ENCODE assay signal across 18 cellular contexts in genomic region chr3:191070201-191070600, GRCh38.
DNase-seq lines count a peak whose midpoint lies in the region; ATAC-seq and TF ChIP-seq lines count a peak whose summit lies in the region.
"Had no signal": no experiment of that assay in that cellular context is flagged by ENCODE, and none has a peak within 500 bp of the region (broad histone marks: within the 10 kb centered on the region; RNA-seq: fewer than 3 reads in every experiment).

No MANE protein-coding gene starts in this region.

- in situ Hi-C loops in Caki2 (cut with HindIII; ENCODE audit: low pct_unique_long_range_greater_than_20kb, low sequenced_read_pairs): no loop called here

- no peak overlapping the region for H3K4me3 Mint-ChIP-seq in T-helper 2 cell treated with Interferon-gamma antibody and Interleukin-4, amounts not matched to agents 5 μg/mL and 100 μg/mL, for 36 hours
- H3K4me3 Mint-ChIP-seq: activated CD8-positive, alpha-beta T cell treated with anti-CD3 and anti-CD28 coated beads, Interleukin-2, amount 10 ng/mL, durations not matched to agents 7 days and 5 days; central memory CD8-positive, alpha-beta T cell had no signal

- H3K36me3 ChIP-seq in OCI-LY7 (ENCODE audit: insufficient read depth, low read length) (no peaks in the 10 kb centered on the region), psoas muscle (ENCODE audit: insufficient read depth in 1 of 2, low read depth in 1 of 2) (no peaks in the 10 kb centered on the region)
- H3K36me3 ChIP-seq: SJCRH30 had no signal

- H3K4me3 ChIP-seq in OCI-LY7 (ENCODE audit: low read depth, low read length, poor library complexity, severe bottlenecking): no peak overlapping the region
- no peak overlapping the region for H3K4me3 ChIP-seq in cardiac fibroblast (replicated peaks in 1 of 2; ENCODE audit: low read depth in 2 of 2, low read length in 2 of 2)
- no peak overlapping the region for H3K4me3 ChIP-seq in psoas muscle
- H3K4me3 ChIP-seq: SJCRH30 had no signal

- H3K79me2 ChIP-seq in OCI-LY7 (ENCODE audit: insufficient read depth, low read depth, low read length): no peaks in the 10 kb centered on the region

- no peaks in the 10 kb centered on the region for H3K27me3 Mint-ChIP-seq in T-helper 2 cell treated with Interferon-gamma antibody and Interleukin-4, amounts not matched to agents 5 μg/mL and 100 μg/mL, for 36 hours (ENCODE audit: low read depth)
- H3K27me3 Mint-ChIP-seq: central memory CD8-positive, alpha-beta T cell had no signal

- H3K4me1 Mint-ChIP-seq in T-helper 2 cell treated with Interferon-gamma antibody and Interleukin-4, amounts not matched to agents 5 μg/mL and 100 μg/mL, for 36 hours (ENCODE audit: low read depth): no peaks in the 10 kb centered on the region
- H3K4me1 Mint-ChIP-seq: central memory CD8-positive, alpha-beta T cell had no signal

- peaks cover 3% of the 10 kb centered on the region for H3K4me1 ChIP-seq in OCI-LY7 (ENCODE audit: insufficient read depth, low read length, poor library complexity, severe bottlenecking)
- no peaks in the 10 kb centered on the region for H3K4me1 ChIP-seq in psoas muscle
- H3K4me1 ChIP-seq: SJCRH30 had no signal

- no peaks in the 10 kb centered on the region for H3K9me2 ChIP-seq in OCI-LY7 (ENCODE audit: insufficient read depth, low read length)

- H4K20me1 ChIP-seq in OCI-LY7 (ENCODE audit: insufficient read depth, low read length): no peaks in the 10 kb centered on the region

- H3K9me3 Mint-ChIP-seq in T-helper 2 cell treated with Interferon-gamma antibody and Interleukin-4, amounts not matched to agents 5 μg/mL and 100 μg/mL, for 36 hours: no peaks in the 10 kb centered on the region

- no peaks in the 10 kb centered on the region for H3K27me3 ChIP-seq in psoas muscle (ENCODE audit: insufficient read depth in 3 of 3, low read length in 2 of 3)
- H3K27me3 ChIP-seq: SJCRH30 had no signal

- H3K27ac ChIP-seq in OCI-LY7 (ENCODE audit: low read depth, low read length, poor library complexity, severe bottlenecking): no peak overlapping the region
- no peak overlapping the region for H3K27ac ChIP-seq in psoas muscle
- H3K27ac ChIP-seq: C4-2B, SJCRH30 had no signal

- intact Hi-C loops in OCI-LY7 (cut with micrococcal nuclease; ENCODE audit: unreplicated experiment): no loop called here
- intact Hi-C loops in psoas muscle (cut with DNase I): no loop called here

- H3K9me3 ChIP-seq in OCI-LY7 (ENCODE audit: low read length) (no peaks in the 10 kb centered on the region), psoas muscle (no peaks in the 10 kb centered on the region)
- H3K9me3 ChIP-seq: SJCRH30 had no signal

- BruUV-seq in OCI-LY7 (replicated peaks; lab: Mats Ljungman, UMichigan): no TSS peak

- DNase-seq in Caki2 (ENCODE audit: low read depth) (peak; percentile 26), OCI-LY7 (ENCODE audit: low spot score) (no peak), cardiac fibroblast (ENCODE audit: low read depth in 2 of 2) (peak; percentile 80 to 91), myocyte (ENCODE audit: low read depth) (peak; percentile 44), psoas muscle (no peak)
- DNase-seq in T-helper 2 cell treated with Interferon-gamma antibody and Interleukin-4, amounts not matched to agents 5 μg/mL and 100 μg/mL, for 36 hours (ENCODE audit: low spot score): no peak
- DNase-seq: activated CD8-positive, alpha-beta T cell treated with anti-CD3 and anti-CD28 coated beads, Interleukin-2, amount 10 ng/mL, durations not matched to agents 7 days and 5 days; activated gamma-delta T cell; NCI-H1436 treated with DMSO at 0.1 percent for 48 hours; NCI-H524 treated with DMSO at 0.1 percent for 48 hours; SJCRH30; stimulated activated CD4-positive, alpha-beta T cell treated with anti-CD3 and anti-CD28 coated beads, Interleukin-4, amount 100 ng/mL, for 4 hours; stimulated activated naive CD8-positive, alpha-beta T cell treated with anti-CD3 and anti-CD28 coated beads, Interleukin-15, Interleukin-2, amounts not matched to agents 100 U/mL and 50 U/mL, for 24 hours had no signal

- no peak overlapping the region for H3K4me2 ChIP-seq in OCI-LY7 (ENCODE audit: low read length)

- no peak overlapping the region for H3K27ac Mint-ChIP-seq in T-helper 2 cell treated with Interferon-gamma antibody and Interleukin-4, amounts not matched to agents 5 μg/mL and 100 μg/mL, for 36 hours
- H3K27ac Mint-ChIP-seq: activated CD8-positive, alpha-beta T cell treated with anti-CD3 and anti-CD28 coated beads, Interleukin-2, amount 10 ng/mL, durations not matched to agents 7 days and 5 days had no signal

- 70 to 80% (median 71%) methylated on average over 2 of the region's 2 CpGs for WGBS in psoas muscle, 3 donors

- POLR2A ChIA-PET in OCI-LY7 (lab: Charles Lee): interaction anchor here (0.5 to 1.1 kb wide), 3 partner anchors 8 to 1692 kb away, joined by 3 to 4 read pairs (median 3); no protein-coding TSS in a partner anchor

- ATAC-seq in HG03097 (IDR thresholded peaks at IDR 0.05; ENCODE audit: low FRiP score, unreplicated experiment) (no peak), psoas muscle (no peak), HG02884 (IDR thresholded peaks at IDR 0.05; ENCODE audit: unreplicated experiment) (no peak)
- ATAC-seq: activated CD8-positive, alpha-beta T cell treated with anti-CD3 and anti-CD28 coated beads, Interleukin-2, amount 10 ng/mL, durations not matched to agents 7 days and 5 days; HepG2; stimulated activated naive CD8-positive, alpha-beta T cell treated with anti-CD3 and anti-CD28 coated beads, Interleukin-15, Interleukin-2, amounts not matched to agents 100 U/mL and 50 U/mL, for 24 hours had no signal

- TF ChIP-seq CTCF in OCI-LY7 (conservative IDR thresholded peaks at IDR 0.05; ENCODE audit: low read length): no peak
- no peak for TF ChIP-seq CTCF in cardiac fibroblast (IDR thresholded peaks at IDR 0.05; ENCODE audit: low read depth, low read length)
- TF ChIP-seq CTCF in psoas muscle (IDR thresholded peaks at IDR 0.05): no peak

- H3K36me3 Mint-ChIP-seq in T-helper 2 cell treated with Interferon-gamma antibody and Interleukin-4, amounts not matched to agents 5 μg/mL and 100 μg/mL, for 36 hours (ENCODE audit: low read depth): no peaks in the 10 kb centered on the region

- CTCF ChIA-PET in OCI-LY7 (lab: Charles Lee; ENCODE audit: unreplicated experiment): no interaction called here

- H2AFZ ChIP-seq in OCI-LY7 (ENCODE audit: low read length): 0 out of 2 replicates have a peak overlapping the region, but pooled peaks have one; percentile 25

Comparison
In these comparisons a context has a peak if more than half of its experiments do, and no peak if none do; other contexts are left out.
1. DNase-seq: peak in Caki2 (single experiment), cardiac fibroblast (2 of 2) and myocyte (single experiment); none in OCI-LY7 (single experiment), psoas muscle (0 of 2) and T-helper 2 cell treated with Interferon-gamma antibody and Interleukin-4, amounts not matched to agents 5 μg/mL and 100 μg/mL, for 36 hours (single experiment).